12 cellular contexts compared by ENCODE assay signal in genomic region chr17:17778308-17779014, GRCh38. TPM values are rescaled to one million over a fixed set of nuclear protein-coding genes. Genes with fewer than 3 reads are reported as not detected.
DNase-seq lines count a peak whose midpoint lies in the region; ATAC-seq, FAIRE-seq and TF ChIP-seq lines count a peak whose summit lies in the region.
"Had no signal": no experiment of that assay in that cellular context is flagged by ENCODE, and none has a peak within 500 bp of the region (broad histone marks: within the 10 kb centered on the region; RNA-seq: fewer than 3 reads in every experiment).

No MANE protein-coding gene starts in this region.

- H3K9me3 ChIP-seq in SK-N-SH (no peaks in the 10 kb centered on the region), neuronal stem cell (replicated peaks in 1 of 2; ENCODE audit: control insufficient read depth in 2 of 2, insufficient read depth in 1 of 2, low read depth in 1 of 2, low read length in 2 of 2) (no peaks in the 10 kb centered on the region), uterus (no peaks in the 10 kb centered on the region)

- no peak overlapping the region for H3K23ac ChIP-seq in neuronal stem cell (ENCODE audit: low read depth, low read length, poor library complexity)

- H3K4me3 ChIP-seq in SK-N-SH (ENCODE audit: low read depth in 2 of 2, low read length in 1 of 2): no peak overlapping the region
- no peak overlapping the region for H3K4me3 ChIP-seq in neuronal stem cell (ENCODE audit: low read length in 2 of 2)
- H3K4me3 ChIP-seq in uterus: no peak overlapping the region

- no peak overlapping the region for H4K91ac ChIP-seq in neuronal stem cell (ENCODE audit: low read depth, low read length, poor library complexity)

- ATAC-seq in SK-N-SH treated with all-trans-retinoic acid at 6 μM for 48 hours: no peak
- ATAC-seq in HG03045 (IDR thresholded peaks at IDR 0.05; ENCODE audit: unreplicated experiment): no peak
- ATAC-seq: activated CD8-positive, alpha-beta memory T cell treated with anti-CD3 and anti-CD28 coated beads, Interleukin-2, amount 10 ng/mL, durations not matched to agents 7 days and 5 days had no signal

- peaks cover 15% of the 10 kb centered on the region for H3K79me2 ChIP-seq in SK-N-SH (ENCODE audit: insufficient read depth)

- peak overlapping the region in 1 of 2 experiments; percentile 85; a peak in 2 of 4 replicates for H3K27ac ChIP-seq in SK-N-SH (ENCODE audit: low read depth in 2 of 2, low read length in 1 of 2)
- no peak overlapping the region for H3K27ac ChIP-seq in neuronal stem cell (replicated peaks; ENCODE audit: low read length)
- peak overlapping the region; percentile 91 to 94 for H3K27ac ChIP-seq in uterus

- no peak overlapping the region for H2BK5ac ChIP-seq in neuronal stem cell (ENCODE audit: low read length)

- H3K18ac ChIP-seq in neuronal stem cell (ENCODE audit: low read length): peak overlapping the region; percentile 12

- CTCF ChIA-PET in SK-N-SH (lab: Yijun Ruan, JAX): interaction anchor here (1.8 to 2.1 kb wide), 2 partner anchors 37 to 82 kb away, joined by 4 to 6 read pairs; no protein-coding TSS in a partner anchor

- H3K4ac ChIP-seq in neuronal stem cell (ENCODE audit: low read length): no peak overlapping the region

- TF ChIP-seq CTCF in SK-N-SH (IDR thresholded peaks at IDR 0.05) (no peak), uterus (IDR thresholded peaks at IDR 0.05) (peak in 1 of 4 experiments; percentile 10)

- POLR2A ChIA-PET in SK-N-SH (lab: Yijun Ruan, JAX): no interaction called here

- peaks cover 6% of the 10 kb centered on the region for H3K79me1 ChIP-seq in neuronal stem cell (ENCODE audit: low read depth, low read length)

- H3K9ac ChIP-seq in SK-N-SH (no peak overlapping the region), neuronal stem cell (ENCODE audit: low read depth, low read length, poor library complexity) (no peak overlapping the region)

- no peaks in the 10 kb centered on the region for H3K27me3 ChIP-seq in SK-N-SH (ENCODE audit: insufficient read depth)
- H3K27me3 ChIP-seq in neuronal stem cell (ENCODE audit: control insufficient read depth in 3 of 3, insufficient read depth in 3 of 3, low read depth in 1 of 3, low read length in 3 of 3): peaks cover 0 to 2% (median 0%) of the 10 kb centered on the region in 3 experiments
- no peaks in the 10 kb centered on the region for H3K27me3 ChIP-seq in uterus

- peak in 1 of 2 experiments; percentile 67; a peak in 1 of 4 replicates for TF ChIP-seq EP300 in SK-N-SH (IDR thresholded peaks at IDR 0.05; ENCODE audit: borderline replicate concordance in 1 of 2, low read depth in 1 of 2, low read length in 1 of 2)

- no peak overlapping the region for H3K14ac ChIP-seq in neuronal stem cell (ENCODE audit: low read length)

- no peak overlapping the region for H2BK120ac ChIP-seq in neuronal stem cell (ENCODE audit: low read depth, low read length)

- H3K4me1 ChIP-seq in SK-N-SH (ENCODE audit: control insufficient read depth in 1 of 2, insufficient read depth in 2 of 2, low read depth in 1 of 2, low read length in 1 of 2) (peaks cover 11 to 48% of the 10 kb centered on the region in 2 experiments; a peak in 3 of 4 replicates), neuronal stem cell (ENCODE audit: control insufficient read depth in 2 of 2, insufficient read depth in 1 of 2, low read depth in 1 of 2, low read length in 2 of 2) (peaks cover 25 to 28% of the 10 kb centered on the region in 2 donors), uterus (peaks cover 16 to 36% of the 10 kb centered on the region in 2 donors)

- H3F3A ChIP-seq in SK-N-SH (replicated peaks; ENCODE audit: insufficient read depth): no peaks in the 10 kb centered on the region

- H2BK15ac ChIP-seq in neuronal stem cell (ENCODE audit: low read length): no peak overlapping the region

- H3K4me2 ChIP-seq in SK-N-SH (no peak overlapping the region), neuronal stem cell (ENCODE audit: insufficient read depth, low read length, poor library complexity, severe bottlenecking) (no peak overlapping the region)

- no peak for TF ChIP-seq POLR2A in uterus (IDR thresholded peaks at IDR 0.05)

- H3K36me3 ChIP-seq in SK-N-SH (replicated peaks in 1 of 2; ENCODE audit: control insufficient read depth in 1 of 2, insufficient read depth in 2 of 2, low read length in 1 of 2) (no peaks in the 10 kb centered on the region), neuronal stem cell (replicated peaks in 1 of 2; ENCODE audit: control insufficient read depth in 2 of 2, insufficient read depth in 2 of 2, low read length in 2 of 2) (peaks cover 0 to 16% of the 10 kb centered on the region in 2 donors), uterus (no peaks in the 10 kb centered on the region)

- TF ChIP-seq RAD21 in SK-N-SH (IDR thresholded peaks at IDR 0.05; ENCODE audit: low read length): no peak

- H4K20me1 ChIP-seq in SK-N-SH (ENCODE audit: insufficient read depth): peaks cover 85% of the 10 kb centered on the region

- intact Hi-C loops in uterus (cut with DNase I; ENCODE audit: low total_unique reads): no loop called here

- no peak overlapping the region for H4K8ac ChIP-seq in neuronal stem cell (ENCODE audit: low read depth, low read length)

- no peak for FAIRE-seq in urothelium cell line (lab: Jason Lieb, UNC)
- FAIRE-seq: A204.1 had no signal

- peak; percentile 68 for DNase-seq in SK-N-SH
- peak; percentile 85 for DNase-seq in globus pallidus (ENCODE audit: low spot score)
- no peak for DNase-seq in neuronal stem cell (ENCODE audit: low spot score)
- DNase-seq in uterus: peak; percentile 92 to 95
- no peak for DNase-seq in NCI-H524 treated with DMSO at 0.1 percent for 48 hours (lab: John Stamatoyannopoulos, UW)
- DNase-seq in urothelium cell line (ENCODE audit: low spot score): no peak
- DNase-seq: activated CD8-positive, alpha-beta memory T cell treated with anti-CD3 and anti-CD28 coated beads, Interleukin-2, amount 10 ng/mL, durations not matched to agents 7 days and 5 days; mesendoderm; NCI-H1105 treated with DMSO at 0.1 percent for 48 hours had no signal

- H2BK12ac ChIP-seq in neuronal stem cell (ENCODE audit: low read length): no peak overlapping the region

- no peak overlapping the region for H2AFZ ChIP-seq in SK-N-SH (ENCODE audit: low read depth)
- no peak overlapping the region for H2AFZ ChIP-seq in neuronal stem cell (ENCODE audit: low read length)

- no peaks in the 10 kb centered on the region for H3K9me2 ChIP-seq in SK-N-SH

- peak overlapping the region; percentile 53 for H2AK5ac ChIP-seq in neuronal stem cell (ENCODE audit: low read depth, low read length)

- WGBS in SK-N-SH (ENCODE audit: low lambda C conversion rate): 76% methylated on average over 6 of the region's 8 CpGs
- no CpG with 5 or more reads among the region's 8 CpGs for WGBS in neuronal stem cell (ENCODE audit: extremely low coverage in 2 of 2, insufficient read length in 2 of 2, insufficient replicate concordance in 1 of 2), 2 donors

TF ChIP-seq in SK-N-SH, 30 proteins besides CTCF, POLR2A, EP300 and RAD21 (continues in another document):
- TF ChIP-seq FOXJ3 (CRISPR knock-in tag; IDR thresholded peaks at IDR 0.05) (no peak), CHD2 (IDR thresholded peaks at IDR 0.05; ENCODE audit: low read length, partially characterized antibody) (peak; percentile 14), MXI1 (IDR thresholded peaks at IDR 0.05; ENCODE audit: low read depth, low read length) (no peak), PBX3 (IDR thresholded peaks at IDR 0.05) (no peak)

TF ChIP-seq in SK-N-SH treated with all-trans-retinoic acid at 6 μM for 48 hours, 23 proteins besides CTCF, POLR2A, EP300 and RAD21 (continues in another document):
- TF ChIP-seq TSHZ2 (CRISPR knock-in tag; IDR thresholded peaks at IDR 0.05) (no peak), CSDC2 (CRISPR knock-in tag; IDR thresholded peaks at IDR 0.05) (no peak), ESRRG (CRISPR knock-in tag; IDR thresholded peaks at IDR 0.05) (no peak), BACH2 (CRISPR knock-in tag; IDR thresholded peaks at IDR 0.05; ENCODE audit: borderline replicate concordance) (no peak)

RNA-seq across cellular contexts. Expression of gene SREBF1, which starts 58.3 kb away (rescaled TPM):
- 15.9 and 20.4 TPM in 2 replicates for polyA plus RNA-seq in SK-N-SH (2012; rRNA removed)
- polyA plus RNA-seq in SK-N-SH (2012; cell fraction: cytosol; rRNA removed): 5.3 and 8.6 TPM in 2 replicates
- 92.2 and 140 TPM in 2 replicates for polyA plus RNA-seq in SK-N-SH (2012; cell fraction: nucleus; rRNA removed)
- polyA plus RNA-seq in neuronal stem cell (2013, experiment 1 of 2): 57.8 TPM
- 61.7 TPM for polyA plus RNA-seq in neuronal stem cell (2013, experiment 2 of 2)
- 10 to 100 TPM; 24.8 to 94.6 (median 31.5) TPM for total RNA-seq in uterus

Comparison
In these comparisons a context has a peak if more than half of its experiments do, and no peak if none do; other contexts are left out.
1. DNase-seq: peak in SK-N-SH (single experiment), globus pallidus (single experiment) and uterus (2 of 2); none in neuronal stem cell (single experiment), NCI-H524 treated with DMSO at 0.1 percent for 48 hours (single experiment) and urothelium cell line (single experiment).